Comparison of ENCODE assay signal across 8 cellular contexts in the genomic region with DNA sequence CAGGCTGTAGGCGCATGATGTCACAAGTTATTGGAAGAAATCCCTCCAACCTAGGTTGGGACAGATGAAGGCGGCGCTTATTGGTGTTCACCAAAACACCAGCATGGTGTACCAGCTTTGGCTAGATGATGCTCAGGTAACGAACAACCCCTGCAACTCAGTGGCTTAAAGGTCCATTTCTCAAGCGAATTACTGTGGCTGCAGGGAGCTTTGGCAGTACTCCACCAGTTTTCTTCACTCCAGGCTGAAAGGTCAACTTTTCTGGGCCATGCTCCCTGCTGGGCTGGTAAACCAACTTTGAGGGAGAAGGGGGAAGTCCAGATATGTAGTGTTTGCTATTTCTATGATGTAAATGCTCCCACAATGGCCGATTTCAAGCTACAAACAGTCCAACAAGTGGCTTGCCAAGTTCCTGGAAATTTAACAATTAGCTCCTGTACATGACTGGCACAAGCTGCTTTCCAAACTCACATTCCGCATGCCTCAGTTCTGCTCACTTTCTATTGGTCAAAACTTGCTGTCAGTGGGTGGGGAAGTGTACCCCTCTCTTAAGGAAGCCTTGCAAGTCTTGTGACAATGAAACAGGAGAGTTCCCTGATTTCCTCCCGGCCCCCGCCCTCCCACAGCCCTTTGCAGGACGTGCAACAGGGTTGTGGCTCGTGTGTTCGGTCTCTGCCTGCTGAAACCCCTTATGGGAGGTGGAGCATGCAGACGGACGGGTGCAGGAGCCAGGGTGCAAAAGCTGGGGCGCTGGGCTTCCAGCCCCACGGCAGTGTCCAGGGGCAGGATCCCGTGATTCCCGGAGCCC. TPM values are rescaled to one million over a fixed set of nuclear protein-coding genes. Genes with fewer than 3 reads are reported as not detected.
DNase-seq lines count a peak whose midpoint lies in the region; ATAC-seq and TF ChIP-seq lines count a peak whose summit lies in the region.

No MANE protein-coding gene starts in this region.

- peaks cover 26% of the 10 kb centered on the region for H3K27me3 Mint-ChIP-seq in T-helper 1 cell treated with Interleukin-12 subunit alpha and Interleukin-12 subunit beta and Interleukin-4 antibody, amounts not matched to agents 30 μg/mL and 1 μg/mL, for 36 hours (ENCODE audit: low read depth)
- H3K27me3 Mint-ChIP-seq in memory B cell = no peaks in the 10 kb centered on the region

- no peaks in the 10 kb centered on the region for H3K27me3 ChIP-seq in effector memory CD4-positive, alpha-beta T cell (replicated peaks; ENCODE audit: control insufficient read depth, insufficient read depth, low read length, poor library complexity, severe bottlenecking)
- no peaks in the 10 kb centered on the region for H3K27me3 ChIP-seq in transverse colon

- no peaks in the 10 kb centered on the region for H3K9me2 ChIP-seq in OCI-LY7 (ENCODE audit: insufficient read depth, low read length)

- TF ChIP-seq EP300 in transverse colon (IDR thresholded peaks at IDR 0.05; ENCODE audit: low read depth) = no peak

- peaks cover 3% of the 10 kb centered on the region for H3K36me3 Mint-ChIP-seq in T-helper 1 cell treated with Interleukin-12 subunit alpha and Interleukin-12 subunit beta and Interleukin-4 antibody, amounts not matched to agents 30 μg/mL and 1 μg/mL, for 36 hours (ENCODE audit: low read depth)
- no peaks in the 10 kb centered on the region for H3K36me3 Mint-ChIP-seq in memory B cell

- no peak overlapping the region for H3K27ac Mint-ChIP-seq in T-helper 1 cell treated with Interleukin-12 subunit alpha and Interleukin-12 subunit beta and Interleukin-4 antibody, amounts not matched to agents 30 μg/mL and 1 μg/mL, for 36 hours
- peak overlapping the region; percentile 80 for H3K27ac Mint-ChIP-seq in memory B cell

- H3K27ac ChIP-seq in OCI-LY7 (ENCODE audit: low read depth, low read length, poor library complexity, severe bottlenecking) (peak overlapping the region; percentile 78), transverse colon (peak overlapping the region; percentile 88 to 96 (median 93))
- H3K27ac ChIP-seq in effector memory CD4-positive, alpha-beta T cell (ENCODE audit: insufficient read depth, low read length, poor library complexity, severe bottlenecking) = no peak overlapping the region

- H3K4me1 ChIP-seq in OCI-LY7 (ENCODE audit: insufficient read depth, low read length, poor library complexity, severe bottlenecking) (peaks cover 31% of the 10 kb centered on the region), transverse colon (peaks cover 8 to 21% (median 15%) of the 10 kb centered on the region in 4 donors)
- H3K4me1 ChIP-seq in effector memory CD4-positive, alpha-beta T cell (ENCODE audit: control insufficient read depth, insufficient read depth, low read length, poor library complexity, severe bottlenecking) = peaks cover 5% of the 10 kb centered on the region

- peak overlapping the region; percentile 86 for H3K4me2 ChIP-seq in OCI-LY7 (ENCODE audit: low read length)

- POLR2A ChIA-PET in OCI-LY7 (lab: Charles Lee) = interaction anchor here (0.7 to 0.8 kb wide), 3 partner anchors 9 to 1770 kb away, joined by 3 to 5 read pairs (median 3); no protein-coding TSS in a partner anchor

- in situ Hi-C loops in transverse colon (cut with MboI; ENCODE audit: low pct_ligation_motif_present in 1 of 4, low pct_unique_long_range_greater_than_20kb in 1 of 4, low sequenced_read_pairs in 3 of 4) = no loop called here

- H3K9me3 Mint-ChIP-seq in T-helper 1 cell treated with Interleukin-12 subunit alpha and Interleukin-12 subunit beta and Interleukin-4 antibody, amounts not matched to agents 30 μg/mL and 1 μg/mL, for 36 hours = peaks cover 4% of the 10 kb centered on the region
- no peaks in the 10 kb centered on the region for H3K9me3 Mint-ChIP-seq in memory B cell

- TF ChIP-seq POLR2A in transverse colon (IDR thresholded peaks at IDR 0.05) = no peak

- TF ChIP-seq CTCF in OCI-LY7 (conservative IDR thresholded peaks at IDR 0.05; ENCODE audit: low read length) (no peak), transverse colon (IDR thresholded peaks at IDR 0.05) (no peak)

- H3K4me3 ChIP-seq in OCI-LY7 (ENCODE audit: low read depth, low read length, poor library complexity, severe bottlenecking) = peak overlapping the region; percentile 76
- H3K4me3 ChIP-seq in effector memory CD4-positive, alpha-beta T cell (ENCODE audit: insufficient read depth, low read depth, low read length, poor library complexity, severe bottlenecking) = peak overlapping the region; percentile 86
- peak overlapping the region; percentile 72 to 84 (median 81) for H3K4me3 ChIP-seq in transverse colon

- DNase-seq in T-helper 1 cell (no peak), OCI-LY7 (ENCODE audit: low spot score) (no peak), memory B cell (ENCODE audit: low spot score in 2 of 2) (no peak), transverse colon (peak; percentile 21), HT-29 (ENCODE audit: low spot score) (no peak), epidermal melanocyte (ENCODE audit: insufficient read length, low spot score) (no peak)
- no peak for DNase-seq in effector memory CD4-positive, alpha-beta T cell

- intact Hi-C loops in OCI-LY7 (cut with micrococcal nuclease; ENCODE audit: unreplicated experiment) (loop anchor here (2.0 kb wide), 1 partner anchor 403 kb away; no protein-coding TSS in a partner anchor), transverse colon (cut with DNase I; ENCODE audit: low total_unique reads) (no loop called here)

- H3K36me3 ChIP-seq in OCI-LY7 (ENCODE audit: insufficient read depth, low read length) (peaks cover 23% of the 10 kb centered on the region), transverse colon (no peaks in the 10 kb centered on the region)
- H3K36me3 ChIP-seq in effector memory CD4-positive, alpha-beta T cell (ENCODE audit: control insufficient read depth, insufficient read depth, low read length) = no peaks in the 10 kb centered on the region

- peak overlapping the region; percentile 90 for H2AFZ ChIP-seq in OCI-LY7 (ENCODE audit: low read length)

- no TSS peak for BruUV-seq in OCI-LY7 (replicated peaks; lab: Mats Ljungman, UMichigan)

- H4K20me1 ChIP-seq in OCI-LY7 (ENCODE audit: insufficient read depth, low read length) = no peaks in the 10 kb centered on the region

- peaks cover 11% of the 10 kb centered on the region for H3K4me1 Mint-ChIP-seq in T-helper 1 cell treated with Interleukin-12 subunit alpha and Interleukin-12 subunit beta and Interleukin-4 antibody, amounts not matched to agents 30 μg/mL and 1 μg/mL, for 36 hours (ENCODE audit: low read depth)
- peaks cover 13% of the 10 kb centered on the region for H3K4me1 Mint-ChIP-seq in memory B cell

- CTCF ChIA-PET in OCI-LY7 (lab: Charles Lee; ENCODE audit: unreplicated experiment) = no interaction called here

- 17% methylated on average over 18 of the region's 18 CpGs; no CpG with 5 or more reads in 1 of the 2 donors for WGBS in transverse colon (ENCODE audit: low coverage in 1 of 2), 2 donors

- H3K9me3 ChIP-seq in OCI-LY7 (ENCODE audit: low read length) = no peaks in the 10 kb centered on the region
- H3K9me3 ChIP-seq in effector memory CD4-positive, alpha-beta T cell (ENCODE audit: control insufficient read depth, low read length) = no peaks in the 10 kb centered on the region
- H3K9me3 ChIP-seq in transverse colon = no peaks in the 10 kb centered on the region

- peak; percentile 23 for ATAC-seq in memory B cell (ENCODE audit: low read depth)

- peak overlapping the region; percentile 89 for H3K4me3 Mint-ChIP-seq in T-helper 1 cell treated with Interleukin-12 subunit alpha and Interleukin-12 subunit beta and Interleukin-4 antibody, amounts not matched to agents 30 μg/mL and 1 μg/mL, for 36 hours
- H3K4me3 Mint-ChIP-seq in memory B cell = peak overlapping the region; percentile 96

- peaks cover 10% of the 10 kb centered on the region; the same call in 1 of the 2 replicates for H3K79me2 ChIP-seq in OCI-LY7 (ENCODE audit: insufficient read depth, low read depth, low read length)

RNA-seq across cellular contexts. Expression of gene ZBED3, which starts 0.6 kb away (rescaled TPM):
- 1.2 and 3.6 TPM in 2 replicates for total RNA-seq in OCI-LY7 (2014; rRNA removed; shearing (Covaris generic))
- 12.6 and 13.2 TPM in 2 replicates for total RNA-seq in OCI-LY7 (2022)
- 10 to 100 TPM in 2 of 4 donors, 1 to 10 TPM in 2; 1.9 to 56.1 (median 6.7) TPM for total RNA-seq in transverse colon
- total RNA-seq in HT-29 (2014; rRNA removed; shearing (Covaris generic)) = 2.6 and 3.6 TPM in 2 replicates

RNA-seq across cellular contexts. Expression of gene AGGF1, which starts 57.5 kb away (rescaled TPM):
- total RNA-seq in OCI-LY7 (2014; rRNA removed; shearing (Covaris generic)) = 18.5 and 19.3 TPM in 2 replicates
- total RNA-seq in OCI-LY7 (2022) (32.2 and 33.6 TPM in 2 replicates), transverse colon (10 to 100 TPM; 30.6 to 69.6 (median 50.1) TPM)
- 28.1 and 37.5 TPM in 2 replicates for total RNA-seq in HT-29 (2014; rRNA removed; shearing (Covaris generic))
